19 cellular contexts compared by ENCODE assay signal in genomic region chr14:69983317-69983716, GRCh38.
DNase-seq lines count a peak whose midpoint lies in the region; ATAC-seq and TF ChIP-seq lines count a peak whose summit lies in the region.
"Had no signal": no experiment of that assay in that cellular context is flagged by ENCODE, and none has a peak within 500 bp of the region (broad histone marks: within the 10 kb centered on the region; RNA-seq: fewer than 3 reads in every experiment).

No MANE protein-coding gene starts in this region.

- H3K36me3 Mint-ChIP-seq in endodermal cell (ENCODE audit: low read depth), result no peaks in the 10 kb centered on the region
- H3K36me3 Mint-ChIP-seq in neural progenitor cell, result peaks cover 20% of the 10 kb centered on the region
- H3K36me3 Mint-ChIP-seq: CD8-positive, alpha-beta T cell had no signal

- TF ChIP-seq POLR2A in tibial nerve (IDR thresholded peaks at IDR 0.05), result no peak

- DNase-seq in endodermal cell (peak; percentile 57), neural progenitor cell (ENCODE audit: low spot score) (no peak), tibial nerve (ENCODE audit: low spot score in 2 of 2) (no peak), Right ventricle myocardium inferior (ENCODE audit: missing footprints) (no peak), NOMO-1 treated with DMSO at 0.1 percent for 48 hours (lab: John Stamatoyannopoulos, UW; ENCODE audit: unreplicated experiment) (no peak)
- DNase-seq in stimulated activated naive CD8-positive, alpha-beta T cell treated with anti-CD3 and anti-CD28 coated beads, Interleukin-15, amount 100 ng/mL, for 72 hours, result no peak
- DNase-seq: Calu3; CD8-positive, alpha-beta T cell; DMS 273 treated with DMSO at 0.1 percent for 48 hours; DMS53; DND-41; EL; HCEC 1CT; HFFc6 had no signal

- H3K27ac ChIP-seq in HEK293 (ENCODE audit: extremely low read depth, low read depth, low read length), result no peak overlapping the region
- no peak overlapping the region for H3K27ac ChIP-seq in endodermal cell (ENCODE audit: low read depth, low read length)
- H3K27ac ChIP-seq in neural progenitor cell, result peak overlapping the region; percentile 7
- peak overlapping the region in 3 of 4 donors; percentile 34 to 78 (median 73) for H3K27ac ChIP-seq in tibial nerve
- H3K27ac ChIP-seq: BLaER1 treated with 17β-estradiol and CSF1 and Interleukin-3, amounts not matched to agents 10 nM and 100 nM had no signal

- H3K9ac ChIP-seq in endodermal cell (ENCODE audit: extremely low read depth, low read length, poor library complexity, severe bottlenecking) (no peak overlapping the region), neural progenitor cell (no peak overlapping the region)
- H3K9ac ChIP-seq: BLaER1 treated with 17β-estradiol and CSF1 and Interleukin-3, amounts not matched to agents 10 nM and 100 nM had no signal

- WGBS in endodermal cell (ENCODE audit: insufficient coverage in 1 of 2, insufficient read length in 1 of 2), 2 experiments, result 84 to 88% methylated on average over 3 to 4 of the region's 4 CpGs
- WGBS in tibial nerve, 2 donors, result 74 to 88% methylated on average over 4 of the region's 4 CpGs

- H2AFZ ChIP-seq in neural progenitor cell (replicated peaks), result no peak overlapping the region

- H3K4me1 Mint-ChIP-seq in endodermal cell (peaks cover 20% of the 10 kb centered on the region), neural progenitor cell (peaks cover 38% of the 10 kb centered on the region)
- no peaks in the 10 kb centered on the region for H3K4me1 Mint-ChIP-seq in stimulated activated naive CD8-positive, alpha-beta T cell treated with anti-CD3 and anti-CD28 coated beads, Interleukin-15, amount 100 ng/mL, for 72 hours
- H3K4me1 Mint-ChIP-seq: B cell had no signal

- peaks cover 7% of the 10 kb centered on the region for H3K27me3 ChIP-seq in endodermal cell (ENCODE audit: control insufficient read depth, insufficient read depth, low read length, poor library complexity, severe bottlenecking)
- H3K27me3 ChIP-seq in neural progenitor cell, result no peaks in the 10 kb centered on the region
- H3K27me3 ChIP-seq in tibial nerve, result no peaks in the 10 kb centered on the region
- H3K27me3 ChIP-seq: BLaER1 treated with 17β-estradiol and CSF1 and Interleukin-3, amounts not matched to agents 10 nM and 100 nM had no signal

- H3K36me3 ChIP-seq in HEK293 (ENCODE audit: control insufficient read depth in 2 of 2, insufficient read depth in 1 of 2, low read length in 2 of 2), result peaks cover 3 to 36% of the 10 kb centered on the region in 2 experiments
- no peaks in the 10 kb centered on the region for H3K36me3 ChIP-seq in endodermal cell (ENCODE audit: control insufficient read depth, insufficient read depth, low read length)
- H3K36me3 ChIP-seq in neural progenitor cell, result peaks cover 7% of the 10 kb centered on the region
- H3K36me3 ChIP-seq in tibial nerve, result no peaks in the 10 kb centered on the region
- H3K36me3 ChIP-seq: BLaER1 treated with 17β-estradiol and CSF1 and Interleukin-3, amounts not matched to agents 10 nM and 100 nM had no signal

- peaks cover 64% of the 10 kb centered on the region for H3F3A ChIP-seq in neural progenitor cell (ENCODE audit: low read depth)

- H3K4me3 ChIP-seq in HEK293 (ENCODE audit: low read depth, low read length) (no peak overlapping the region), endodermal cell (ENCODE audit: low read length) (no peak overlapping the region), neural progenitor cell (no peak overlapping the region), tibial nerve (no peak overlapping the region)
- H3K4me3 ChIP-seq: BLaER1 treated with 17β-estradiol and CSF1 and Interleukin-3, amounts not matched to agents 10 nM and 100 nM; GM12878 had no signal

- no peak for TF ChIP-seq EP300 in tibial nerve (IDR thresholded peaks at IDR 0.05)

- H3K79me2 ChIP-seq in neural progenitor cell (ENCODE audit: low read depth), result no peaks in the 10 kb centered on the region

- CTCF ChIA-PET in HEK293 (lab: Yijun Ruan, JAX), result interaction anchor here (1.0 to 3.9 kb wide), 2 partner anchors 30 to 45 kb away, joined by 3 to 15 read pairs; no protein-coding TSS in a partner anchor

- peaks cover 5% of the 10 kb centered on the region for H3K9me3 Mint-ChIP-seq in endodermal cell
- H3K9me3 Mint-ChIP-seq in neural progenitor cell, result peaks cover 5% of the 10 kb centered on the region
- H3K9me3 Mint-ChIP-seq in stimulated activated naive CD8-positive, alpha-beta T cell treated with anti-CD3 and anti-CD28 coated beads, Interleukin-15, amount 100 ng/mL, for 72 hours, result no peaks in the 10 kb centered on the region
- H3K9me3 Mint-ChIP-seq: CD8-positive, alpha-beta T cell had no signal

- H3K4me3 Mint-ChIP-seq in endodermal cell (no peak overlapping the region), neural progenitor cell (no peak overlapping the region)
- H3K4me3 Mint-ChIP-seq in stimulated activated naive CD8-positive, alpha-beta T cell treated with anti-CD3 and anti-CD28 coated beads, Interleukin-15, amount 100 ng/mL, for 72 hours, result no peak overlapping the region
- H3K4me3 Mint-ChIP-seq: B cell; CD8-positive, alpha-beta T cell; HFFc6 had no signal

- peaks cover 19% of the 10 kb centered on the region for H3K27me3 Mint-ChIP-seq in endodermal cell (ENCODE audit: insufficient read depth)
- peaks cover 5% of the 10 kb centered on the region for H3K27me3 Mint-ChIP-seq in neural progenitor cell (ENCODE audit: insufficient read depth, low read depth)
- H3K27me3 Mint-ChIP-seq in stimulated activated naive CD8-positive, alpha-beta T cell treated with anti-CD3 and anti-CD28 coated beads, Interleukin-15, amount 100 ng/mL, for 72 hours, result peaks cover 35% of the 10 kb centered on the region

- peaks cover 12% of the 10 kb centered on the region for H4K20me1 ChIP-seq in neural progenitor cell (ENCODE audit: low read depth)
- H4K20me1 ChIP-seq: BLaER1 treated with 17β-estradiol and CSF1 and Interleukin-3, amounts not matched to agents 10 nM and 100 nM had no signal

- no peak for TF ChIP-seq CTCF in HEK293 (tag by site-specific recombination; IDR thresholded peaks at IDR 0.05)
- no peak for TF ChIP-seq CTCF in endodermal cell (conservative IDR thresholded peaks at IDR 0.05)
- no peak for TF ChIP-seq CTCF in neural progenitor cell (IDR thresholded peaks at IDR 0.05)
- TF ChIP-seq CTCF in tibial nerve (IDR thresholded peaks at IDR 0.05), result no peak

- H3K27ac Mint-ChIP-seq in endodermal cell, result no peak overlapping the region
- no peak overlapping the region for H3K27ac Mint-ChIP-seq in neural progenitor cell
- H3K27ac Mint-ChIP-seq in stimulated activated naive CD8-positive, alpha-beta T cell treated with anti-CD3 and anti-CD28 coated beads, Interleukin-15, amount 100 ng/mL, for 72 hours, result no peak overlapping the region
- H3K27ac Mint-ChIP-seq: B cell; CD8-positive, alpha-beta T cell; HFFc6 had no signal

- H3K4me1 ChIP-seq in HEK293 (ENCODE audit: control insufficient read depth, insufficient read depth, low read length) (no peaks in the 10 kb centered on the region), endodermal cell (ENCODE audit: control insufficient read depth, insufficient read depth, low read length) (peaks cover 8% of the 10 kb centered on the region), neural progenitor cell (peaks cover 59% of the 10 kb centered on the region), tibial nerve (peaks cover 0 to 53% (median 8%) of the 10 kb centered on the region in 4 donors)

- intact Hi-C loops in Right ventricle myocardium inferior (cut with DNase I), result no loop called here

- POLR2A ChIA-PET in HEK293 (lab: Yijun Ruan, JAX), result no interaction called here

- no peak overlapping the region for H3K4me2 ChIP-seq in neural progenitor cell
- H3K4me2 ChIP-seq: BLaER1 treated with 17β-estradiol and CSF1 and Interleukin-3, amounts not matched to agents 10 nM and 100 nM had no signal

- H3K9me3 ChIP-seq in HEK293 (ENCODE audit: control insufficient read depth, insufficient read depth, low read depth, low read length) (no peaks in the 10 kb centered on the region), endodermal cell (ENCODE audit: control insufficient read depth, low read length) (no peaks in the 10 kb centered on the region), neural progenitor cell (ENCODE audit: low read depth) (peaks cover 3% of the 10 kb centered on the region), tibial nerve (no peaks in the 10 kb centered on the region)
- H3K9me3 ChIP-seq: BLaER1 treated with 17β-estradiol and CSF1 and Interleukin-3, amounts not matched to agents 10 nM and 100 nM had no signal

- ATAC-seq in Right ventricle myocardium inferior, result no peak
- ATAC-seq in stimulated activated naive CD8-positive, alpha-beta T cell treated with anti-CD3 and anti-CD28 coated beads, Interleukin-15, amount 100 ng/mL, for 72 hours, result no peak
- ATAC-seq: CD8-positive, alpha-beta T cell; GM12878; HepG2 had no signal

TF ChIP-seq in HEK293, 187 proteins besides CTCF, POLR2A, EP300 and RAD21:
- TF ChIP-seq MEIS1 (CRISPR knock-in tag; IDR thresholded peaks at IDR 0.05; ENCODE audit: borderline replicate concordance), result no peak
- TF ChIP-seq GLIS1 (tag by site-specific recombination; IDR thresholded peaks at IDR 0.05), result peak; percentile 93

Comparison
In these comparisons a context has a peak if more than half of its experiments do, and no peak if none do; other contexts are left out.
1. H3K27ac ChIP-seq: peak in neural progenitor cell (single experiment) and tibial nerve (3 of 4); none in HEK293 (single experiment) and endodermal cell (single experiment).